Comparison of ENCODE assay signal across 7 cellular contexts in genomic region chr2:23657934-23658333, GRCh38.
"Had no signal": no experiment of that assay in that cellular context is flagged by ENCODE, and none has a peak within 500 bp of the region (broad histone marks: within the 10 kb centered on the region; RNA-seq: fewer than 3 reads in every experiment).

No MANE protein-coding gene starts in this region.

- H3K27ac ChIP-seq: esophagus squamous epithelium, foreskin keratinocyte, testis had no signal

- H3K9me3 Mint-ChIP-seq: naive thymus-derived CD8-positive, alpha-beta T cell had no signal

- H3K27me3 ChIP-seq: testis, tibial nerve had no signal

- ATAC-seq: foreskin keratinocyte, mucosa of descending colon had no signal

- H3K4me3 ChIP-seq: esophagus squamous epithelium, mucosa of descending colon, testis, tibial nerve had no signal

- DNase-seq: esophagus squamous epithelium; foreskin keratinocyte; stimulated activated naive CD4-positive, alpha-beta T cell treated with Interleukin-2 at 50 U/mL for 16 hours; testis had no signal
